ENCODE assay signal across 20 cellular contexts in the genomic region with DNA sequence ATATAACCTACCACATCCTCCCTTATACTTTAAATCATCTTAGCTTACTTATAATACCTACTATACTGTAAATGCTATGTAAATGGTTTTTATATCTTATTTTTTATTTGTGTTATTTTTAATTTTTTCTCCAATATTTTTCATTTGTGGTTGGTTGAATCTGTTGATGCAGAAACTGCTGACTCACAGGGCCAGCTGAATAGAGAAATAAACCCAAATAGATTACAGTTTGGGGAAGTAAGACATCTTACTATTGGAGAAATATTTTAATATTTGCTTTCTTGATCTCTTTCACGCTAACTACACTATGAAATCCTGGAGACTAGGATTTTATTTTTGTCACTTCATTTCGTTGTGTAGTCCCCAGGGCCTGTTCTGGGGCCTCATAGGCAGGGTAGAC. TPM values are rescaled to one million over a fixed set of nuclear protein-coding genes. Genes with fewer than 3 reads are reported as not detected.
"Had no signal": no experiment of that assay in that cellular context is flagged by ENCODE, and none has a peak within 500 bp of the region (broad histone marks: within the 10 kb centered on the region; RNA-seq: fewer than 3 reads in every experiment).

No MANE protein-coding gene starts in this region.

- H3K36me3 ChIP-seq: left lung, thyroid gland, uterus had no signal

- H3K27ac ChIP-seq: body of pancreas, hepatocyte, left lung, uterus had no signal

- DNase-seq: activated CD4-positive, alpha-beta T cell treated with anti-CD3 and anti-CD28 coated beads, Interleukin-2, amount 50 U/mL, for 1 hour; activated CD8-positive, alpha-beta memory T cell treated with anti-CD3 and anti-CD28 coated beads for 24 hours; activated naive CD8-positive, alpha-beta T cell treated with anti-CD3 and anti-CD28 coated beads for 36 hours; amygdala; body of pancreas; caudate nucleus; left lung; mammary epithelial cell; naive thymus-derived CD8-positive, alpha-beta T cell; posterior cingulate gyrus; stimulated activated CD4-positive, alpha-beta T cell treated with anti-CD3 and anti-CD28 coated beads, Interleukin-2, amount 100 ng/mL, for 48 hours; stimulated activated naive B cell treated with anti-CD40 and anti-IgM and Interleukin-4, amounts not matched to agents 10 μg/mL and 1 μg/mL and 100 μg/mL, for 72 hours; thyroid gland; uterus had no signal

- FAIRE-seq: colon, keratinocyte, TTC549 had no signal

- ATAC-seq: activated CD4-positive, CD25-positive, alpha-beta regulatory T cell treated with anti-CD3 and anti-CD28 coated beads, Interleukin-2, amount 50 U/mL, for 24 hours; body of pancreas; esophagus mucosa; left lung; naive thymus-derived CD8-positive, alpha-beta T cell; stimulated activated naive B cell treated with anti-CD40 and anti-IgM and Interleukin-4, amounts not matched to agents 10 μg/mL and 1 μg/mL and 100 μg/mL, for 72 hours had no signal

- H3K4me3 ChIP-seq: body of pancreas, hepatocyte, left lung, thyroid gland, uterus had no signal

- H3K9me3 ChIP-seq: body of pancreas, left lung, thyroid gland, uterus had no signal

- H3K4me1 ChIP-seq: body of pancreas, left lung, uterus had no signal

RNA-seq across cellular contexts. Expression of a gene that starts 7.1 kb away (rescaled TPM):
- total RNA-seq: naive thymus-derived CD8-positive, alpha-beta T cell had no signal
